Comparison of ENCODE assay signal across 8 cellular contexts in the genomic region with DNA sequence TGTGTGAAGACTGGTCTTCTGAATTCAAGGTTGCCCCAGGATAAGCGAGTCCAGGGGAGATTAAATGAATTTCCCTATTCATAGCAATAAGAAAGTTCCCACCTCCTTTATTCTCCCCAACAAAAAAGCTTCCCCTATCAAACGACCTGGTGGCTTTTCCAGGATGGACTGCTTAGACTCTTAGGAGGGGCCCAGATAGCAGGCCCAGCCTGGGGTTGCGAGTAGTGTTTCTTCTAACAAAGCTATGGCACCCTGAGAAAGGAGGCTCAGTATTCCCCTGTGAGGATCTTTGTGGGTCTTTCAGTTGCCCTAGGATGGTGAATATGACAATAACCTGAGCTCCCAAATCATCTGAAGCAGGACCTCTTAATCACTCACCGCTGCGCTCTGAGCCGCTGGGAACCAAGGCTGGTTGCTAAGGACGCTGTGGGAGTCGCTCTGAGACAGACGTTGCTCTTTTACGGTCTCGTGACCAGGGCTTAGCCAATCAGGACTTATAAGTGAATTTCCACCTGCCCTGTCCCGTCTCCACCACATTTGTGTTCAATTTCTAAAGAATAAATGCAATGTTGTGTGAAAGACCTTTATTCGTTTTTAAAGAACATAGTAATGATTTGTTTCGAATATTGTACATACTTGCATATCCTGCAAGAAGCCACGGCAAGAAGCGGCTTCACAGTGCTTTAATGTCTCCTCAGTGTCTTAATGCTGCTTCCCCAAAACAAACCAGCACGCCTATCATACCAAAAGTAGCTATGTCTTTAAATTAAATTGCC. TPM values are rescaled to one million over a fixed set of nuclear protein-coding genes. Genes with fewer than 3 reads are reported as not detected.
DNase-seq lines count a peak whose midpoint lies in the region; ATAC-seq and TF ChIP-seq lines count a peak whose summit lies in the region.

A gene (minus strand): TSS at position 423 of the 776 bp plus-strand sequence. CDS start 59,319 bp downstream, outside the sequence.

- H3K4me1 ChIP-seq in ascending aorta (peaks cover 0 to 7% of the 10 kb centered on the region in 2 donors), right atrium auricular region (no peaks in the 10 kb centered on the region), prostate gland (replicated peaks) (no peaks in the 10 kb centered on the region), upper lobe of left lung (no peaks in the 10 kb centered on the region)

- no peak for TF ChIP-seq EP300 in upper lobe of left lung (IDR thresholded peaks at IDR 0.05)

- in situ Hi-C loops in Caki2 (cut with HindIII; ENCODE audit: low pct_unique_long_range_greater_than_20kb, low sequenced_read_pairs): no loop called here

- peak within 1 kb of the TSS; percentile 74 for H3K4me3 Mint-ChIP-seq in T-helper 1 cell treated with Interleukin-12 subunit alpha and Interleukin-12 subunit beta and Interleukin-4 antibody, amounts not matched to agents 30 μg/mL and 1 μg/mL, for 36 hours

- no peak within 1 kb of the TSS for H3K27ac Mint-ChIP-seq in T-helper 1 cell treated with Interleukin-12 subunit alpha and Interleukin-12 subunit beta and Interleukin-4 antibody, amounts not matched to agents 30 μg/mL and 1 μg/mL, for 36 hours

- H3K9me3 Mint-ChIP-seq in T-helper 1 cell treated with Interleukin-12 subunit alpha and Interleukin-12 subunit beta and Interleukin-4 antibody, amounts not matched to agents 30 μg/mL and 1 μg/mL, for 36 hours: no peaks in the 10 kb centered on the region

- TF ChIP-seq CTCF in ascending aorta (IDR thresholded peaks at IDR 0.05) (no peak), right atrium auricular region (IDR thresholded peaks at IDR 0.05) (no peak), prostate gland (IDR thresholded peaks at IDR 0.05) (no peak), upper lobe of left lung (IDR thresholded peaks at IDR 0.05) (no peak)

- H3K9me3 ChIP-seq in ascending aorta (no peaks in the 10 kb centered on the region), right atrium auricular region (no peaks in the 10 kb centered on the region), prostate gland (no peaks in the 10 kb centered on the region), upper lobe of left lung (no peaks in the 10 kb centered on the region)

- H3K27ac ChIP-seq in ascending aorta (no peak within 1 kb of the TSS), right atrium auricular region (no peak within 1 kb of the TSS), prostate gland (no peak within 1 kb of the TSS), upper lobe of left lung (no peak within 1 kb of the TSS)

- H3K36me3 ChIP-seq in ascending aorta (no peaks in the 10 kb centered on the region), right atrium auricular region (no peaks in the 10 kb centered on the region), prostate gland (no peaks in the 10 kb centered on the region), upper lobe of left lung (no peaks in the 10 kb centered on the region)

- H3K27me3 ChIP-seq in ascending aorta: no peaks in the 10 kb centered on the region
- H3K27me3 ChIP-seq in right atrium auricular region: no peaks in the 10 kb centered on the region
- no peaks in the 10 kb centered on the region for H3K27me3 ChIP-seq in prostate gland (replicated peaks; ENCODE audit: insufficient read depth)
- H3K27me3 ChIP-seq in upper lobe of left lung: no peaks in the 10 kb centered on the region

- no peaks in the 10 kb centered on the region for H3K4me1 Mint-ChIP-seq in T-helper 1 cell treated with Interleukin-12 subunit alpha and Interleukin-12 subunit beta and Interleukin-4 antibody, amounts not matched to agents 30 μg/mL and 1 μg/mL, for 36 hours (ENCODE audit: low read depth)

- ATAC-seq in GM21717 (IDR thresholded peaks at IDR 0.05; ENCODE audit: unreplicated experiment) (peak; percentile 100), upper lobe of left lung (ENCODE audit: low FRiP score in 2 of 2) (peak; percentile 89 to 98)

- no peaks in the 10 kb centered on the region for H3K27me3 Mint-ChIP-seq in T-helper 1 cell treated with Interleukin-12 subunit alpha and Interleukin-12 subunit beta and Interleukin-4 antibody, amounts not matched to agents 30 μg/mL and 1 μg/mL, for 36 hours (ENCODE audit: low read depth)

- intact Hi-C loops in ascending aorta (cut with DNase I): no loop called here
- intact Hi-C loops in prostate gland (cut with DNase I): no loop called here

- H3K4me3 ChIP-seq in ascending aorta (peak within 1 kb of the TSS; percentile 34 to 54), right atrium auricular region (peak within 1 kb of the TSS; percentile 36 to 41), prostate gland (peak within 1 kb of the TSS; percentile 24 to 28), upper lobe of left lung (peak within 1 kb of the TSS; percentile 22 to 47 (median 44))

- no peaks in the 10 kb centered on the region for H3K36me3 Mint-ChIP-seq in T-helper 1 cell treated with Interleukin-12 subunit alpha and Interleukin-12 subunit beta and Interleukin-4 antibody, amounts not matched to agents 30 μg/mL and 1 μg/mL, for 36 hours (ENCODE audit: low read depth)

- DNase-seq in Caki2 (ENCODE audit: low read depth): peak; percentile 60
- DNase-seq in M059J (ENCODE audit: low read depth): peak; percentile 90
- peak in 1 of 2 donors; percentile 78 for DNase-seq in ascending aorta (ENCODE audit: low spot score in 2 of 2)
- peak; percentile 70 for DNase-seq in right atrium auricular region (ENCODE audit: low spot score)
- peak; percentile 56 for DNase-seq in prostate gland (ENCODE audit: low spot score)
- peak in 1 of 2 donors; percentile 88 for DNase-seq in upper lobe of left lung

- 47% methylated on average over 17 of the region's 17 CpGs for WGBS in prostate gland
- 40 to 49% methylated on average over 17 of the region's 17 CpGs for WGBS in upper lobe of left lung, 2 donors

- TF ChIP-seq POLR2A in prostate gland (IDR thresholded peaks at IDR 0.05) (no peak), upper lobe of left lung (IDR thresholded peaks at IDR 0.05) (no peak)

RNA-seq across cellular contexts. Expression of the gene that starts here (rescaled TPM):
- total RNA-seq in Caki2 (2014; rRNA removed; shearing (Covaris generic); ENCODE audit: low replicate concordance): not detected in 2 replicates
- 0.15 and 0.22 TPM in 2 replicates for total RNA-seq in M059J (2014; rRNA removed; shearing (Covaris generic))
- total RNA-seq in ascending aorta: not detected
- total RNA-seq in right atrium auricular region: 1 to 10 TPM; 1.1 to 1.2 TPM
- 10 to 100 TPM in 1 of 2 donors, 1 to 10 TPM in 1; 5.1 to 11.3 TPM for total RNA-seq in prostate gland
- total RNA-seq in upper lobe of left lung: 10 to 100 TPM in 2 of 6 donors, 1 to 10 TPM in 4; 1.5 to 36.9 (median 7.8) TPM

Comparison
In these comparisons a context has a peak if more than half of its experiments do, and no peak if none do; other contexts are left out.
1. Peak in DNase-seq in Caki2; RNA of the gene not detected or under 1 TPM.
2. Peak in DNase-seq in M059J; RNA of the gene not detected or under 1 TPM.